10 cellular contexts compared by ENCODE assay signal in genomic region chr11:66957971-66958231, GRCh38. TPM values are rescaled to one million over a fixed set of nuclear protein-coding genes. Genes with fewer than 3 reads are reported as not detected.
DNase-seq lines count a peak whose midpoint lies in the region; ATAC-seq and TF ChIP-seq lines count a peak whose summit lies in the region.
"Had no signal": no experiment of that assay in that cellular context is flagged by ENCODE, and none has a peak within 500 bp of the region (broad histone marks: within the 10 kb centered on the region; RNA-seq: fewer than 3 reads in every experiment).

No MANE protein-coding gene starts in this region.

- H4K20me1 ChIP-seq in BLaER1, result no peaks in the 10 kb centered on the region

- no peaks in the 10 kb centered on the region for H3K79me2 ChIP-seq in parathyroid adenoma

- H3K36me3 ChIP-seq in BLaER1 (no peaks in the 10 kb centered on the region), SJSA1 (peaks cover 8% of the 10 kb centered on the region), parathyroid adenoma (ENCODE audit: control insufficient read depth, insufficient read depth, low read length) (no peaks in the 10 kb centered on the region)

- peak; percentile 21 for ATAC-seq in GM21423 (IDR thresholded peaks at IDR 0.05; ENCODE audit: unreplicated experiment)

- H3K9ac ChIP-seq in BLaER1 (peak overlapping the region; percentile 55; the same call in 1 of the 2 replicates), parathyroid adenoma (no peak overlapping the region)

- H3K27me3 ChIP-seq in BLaER1 (no peaks in the 10 kb centered on the region), SJSA1 (replicated peaks) (no peaks in the 10 kb centered on the region), parathyroid adenoma (ENCODE audit: control insufficient read depth, insufficient read depth, low read length) (no peaks in the 10 kb centered on the region)

- H3K4me3 ChIP-seq in BLaER1, result peak overlapping the region; percentile 71
- peak overlapping the region; percentile 82 for H3K4me3 ChIP-seq in SJSA1
- H3K4me3 ChIP-seq in fibroblast of the aortic adventitia (ENCODE audit: low read depth, low read length), result peak overlapping the region; percentile 79
- peak overlapping the region; percentile 53 for H3K4me3 ChIP-seq in parathyroid adenoma (ENCODE audit: low read depth, low read length)

- H3K27ac ChIP-seq in BLaER1, result no peak overlapping the region
- H3K27ac ChIP-seq in SJSA1, result peak overlapping the region; percentile 32; the same call in 1 of the 2 replicates
- H3K27ac ChIP-seq in parathyroid adenoma, result peak overlapping the region; percentile 51

- DNase-seq in SJSA1 (ENCODE audit: low read depth in 1 of 2, low spot score in 2 of 2) (no peak), fibroblast of the aortic adventitia (ENCODE audit: low read depth) (no peak), NK-92 (lab: John Stamatoyannopoulos, UW; ENCODE audit: unreplicated experiment) (no peak), NCI-H748 treated with DMSO at 0.1 percent for 48 hours (lab: John Stamatoyannopoulos, UW) (no peak)
- no peak for DNase-seq in effector CD4-positive, alpha-beta T cell

- peak overlapping the region; percentile 66 for H2AFZ ChIP-seq in parathyroid adenoma

- H3K9me3 ChIP-seq in BLaER1, result no peaks in the 10 kb centered on the region
- H3K9me3 ChIP-seq in SJSA1 (replicated peaks), result peaks cover 8% of the 10 kb centered on the region; the same call in 1 of the 2 replicates
- no peaks in the 10 kb centered on the region for H3K9me3 ChIP-seq in parathyroid adenoma (ENCODE audit: control insufficient read depth, low read length)

- no peak for TF ChIP-seq CTCF in fibroblast of the aortic adventitia (IDR thresholded peaks at IDR 0.05; ENCODE audit: insufficient read depth, low read length)
- no peak for TF ChIP-seq CTCF in parathyroid adenoma (IDR thresholded peaks at IDR 0.05)

- H3K4me2 ChIP-seq in BLaER1 (peak overlapping the region; percentile 82), parathyroid adenoma (ENCODE audit: low read length) (peak overlapping the region; percentile 71)

- peaks cover 22% of the 10 kb centered on the region for H3K4me1 ChIP-seq in BLaER1
- peaks cover 22% of the 10 kb centered on the region for H3K4me1 ChIP-seq in SJSA1 (replicated peaks)
- peaks cover 6% of the 10 kb centered on the region for H3K4me1 ChIP-seq in parathyroid adenoma

RNA-seq across cellular contexts. Expression of gene PC, which starts 0.3 kb away (rescaled TPM):
- total RNA-seq in SJSA1 (2014; rRNA removed; shearing (Covaris generic)), result 25.2 and 42.0 TPM in 2 replicates
- total RNA-seq in fibroblast of the aortic adventitia (ENCODE audit: low replicate concordance), result 12.7 and 21.5 TPM in 2 replicates

RNA-seq across cellular contexts. Expression of gene C11orf86, which starts 17.2 kb away (rescaled TPM):
- total RNA-seq in SJSA1 (2014; rRNA removed; shearing (Covaris generic)), result not detected in 2 replicates
- total RNA-seq in fibroblast of the aortic adventitia (ENCODE audit: low replicate concordance), result not detected in 2 replicates
- total RNA-seq: HT1080, lung microvascular endothelial cell had no signal
